Comparison of ENCODE assay signal across 9 cellular contexts in the genomic region with DNA sequence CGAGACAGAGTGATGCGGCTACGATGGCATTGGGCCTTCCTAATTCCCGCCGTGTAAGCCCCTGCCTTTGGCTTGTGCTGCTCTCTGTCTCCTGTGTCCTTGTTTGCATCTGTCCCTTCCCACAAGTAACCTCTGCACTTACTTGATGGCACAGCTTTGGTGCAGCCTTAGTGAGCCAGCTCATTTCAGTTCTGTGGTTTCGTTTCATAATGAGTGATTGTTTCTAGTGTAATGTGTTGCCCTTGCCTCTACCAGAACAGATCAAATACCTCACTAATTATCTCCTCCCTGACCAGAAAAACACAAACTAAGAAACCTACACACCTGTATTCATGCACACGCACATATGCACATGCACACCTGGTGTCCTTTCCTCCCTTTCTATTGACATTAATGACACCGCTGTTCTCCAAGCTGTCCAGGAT. TPM values are rescaled to one million over a fixed set of nuclear protein-coding genes. Genes with fewer than 3 reads are reported as not detected.
DNase-seq lines count a peak whose midpoint lies in the region; ATAC-seq lines count a peak whose summit lies in the region.
"Had no signal": no experiment of that assay in that cellular context is flagged by ENCODE, and none has a peak within 500 bp of the region (broad histone marks: within the 10 kb centered on the region; RNA-seq: fewer than 3 reads in every experiment).

No MANE protein-coding gene starts in this region.

- H3K4me3 Mint-ChIP-seq in IgD-negative memory B cell (peak overlapping the region in 3 of 4 donors; percentile 22 to 60 (median 23)), naive B cell (peak overlapping the region in 1 of 8 donors; percentile 8)

- no peaks in the 10 kb centered on the region for H3K27me3 Mint-ChIP-seq in IgD-negative memory B cell
- no peaks in the 10 kb centered on the region for H3K27me3 Mint-ChIP-seq in naive B cell

- H3K4me1 Mint-ChIP-seq in IgD-negative memory B cell, result peaks cover 49 to 63% (median 50%) of the 10 kb centered on the region in 3 donors
- H3K4me1 Mint-ChIP-seq in naive B cell, result peaks cover 55 to 56% (median 56%) of the 10 kb centered on the region in 3 donors

- intact Hi-C loops in cardiac septum (cut with DNase I), result no loop called here

- H3K36me3 Mint-ChIP-seq in IgD-negative memory B cell, result peaks cover 11% of the 10 kb centered on the region
- peaks cover 9 to 10% of the 10 kb centered on the region in 2 donors for H3K36me3 Mint-ChIP-seq in naive B cell

- DNase-seq in activated CD4-positive, alpha-beta T cell treated with anti-CD3 and anti-CD28 coated beads for 48 hours, result peak; percentile 20
- DNase-seq in activated CD4-positive, alpha-beta T cell treated with anti-CD3 and anti-CD28 coated beads, Interleukin-2, amount 50 U/mL, for 4 hours, result no peak
- DNase-seq in naive B cell, result no peak
- DNase-seq in NCI-H345 (lab: John Stamatoyannopoulos, UW), result no peak
- no peak for DNase-seq in cardiac septum (ENCODE audit: low spot score)
- no peak for DNase-seq in hippocampal formation (lab: John Stamatoyannopoulos, UW)
- DNase-seq: NCI-H446 had no signal

- H3K27ac Mint-ChIP-seq in IgD-negative memory B cell, result peak overlapping the region in 1 of 3 donors; percentile 60
- peak overlapping the region in 4 of 6 donors; percentile 4 to 63 (median 47) for H3K27ac Mint-ChIP-seq in naive B cell

- ATAC-seq in GM21619 (IDR thresholded peaks at IDR 0.05; ENCODE audit: unreplicated experiment) (peak; percentile 81), naive B cell (ENCODE audit: low read depth in 2 of 2) (no peak)

- no peaks in the 10 kb centered on the region for H3K9me3 Mint-ChIP-seq in IgD-negative memory B cell
- H3K9me3 Mint-ChIP-seq in naive B cell, result no peaks in the 10 kb centered on the region

RNA-seq across cellular contexts. Expression of a gene that starts 58.8 kb away (rescaled TPM):
- polyA plus RNA-seq in IgD-negative memory B cell (10.4 TPM), naive B cell (ENCODE audit: low read depth in 6 of 6) (10 to 100 TPM in 5 of 6 donors, 1 to 10 TPM in 1; 5.9 to 18.8 (median 12.9) TPM)
- total RNA-seq in cardiac septum, result 4.8 TPM
